Comparison of ENCODE assay signal across 1 cellular context in genomic region chr9:84070590-84070989, GRCh38.
TF ChIP-seq lines count a peak whose summit lies in the region.

No MANE protein-coding gene starts in this region.

TF ChIP-seq in GM23338, 12 proteins besides CTCF, POLR2A, EP300 and RAD21 (continued from another document):
- no peak for TF ChIP-seq ZNF462 (CRISPR knock-in tag; IDR thresholded peaks at IDR 0.05)
TF ChIP-seq in GM23338: peak in this region for 0.
